ENCODE assay signal across 9 cellular contexts in the genomic region with DNA sequence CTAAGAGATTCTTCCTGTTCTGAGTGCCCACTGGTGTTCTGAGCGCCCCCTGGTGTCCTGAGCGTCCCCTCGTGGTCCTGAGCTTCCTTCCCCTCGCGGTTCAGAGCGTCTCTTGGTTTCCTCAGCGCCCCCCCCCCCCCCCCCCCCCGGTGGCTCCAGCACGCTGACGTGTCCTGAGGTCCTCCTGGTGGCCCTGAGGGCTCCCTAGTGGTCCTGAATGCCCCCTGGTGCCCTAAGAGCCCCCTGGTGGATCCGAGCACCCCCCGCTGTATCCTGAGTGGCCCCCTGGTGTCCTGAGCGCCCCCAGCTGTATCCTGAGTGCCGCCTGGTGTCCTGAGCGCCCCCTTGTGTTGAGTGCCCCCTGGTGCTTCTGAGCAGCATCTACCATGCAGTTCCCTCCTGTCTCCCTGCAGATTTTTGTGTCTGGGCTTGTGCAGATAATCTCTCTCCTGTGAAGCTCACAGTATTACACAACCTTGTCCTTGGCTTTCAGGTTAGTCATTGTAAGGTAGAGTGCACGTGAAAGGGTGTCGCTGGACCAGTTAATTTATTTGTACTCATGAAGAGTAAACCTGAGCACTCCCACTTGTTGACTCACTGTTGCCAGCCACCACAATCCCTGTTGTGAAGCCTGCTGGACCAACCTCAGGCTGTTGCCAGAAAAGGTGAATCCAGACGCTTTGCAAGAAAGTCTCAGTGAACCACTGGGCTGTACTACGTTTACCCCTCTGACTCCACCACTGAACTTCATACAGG.
DNase-seq lines count a peak whose midpoint lies in the region; ATAC-seq and TF ChIP-seq lines count a peak whose summit lies in the region.
"Had no signal": no experiment of that assay in that cellular context is flagged by ENCODE, and none has a peak within 500 bp of the region (broad histone marks: within the 10 kb centered on the region; RNA-seq: fewer than 3 reads in every experiment).

No MANE protein-coding gene starts in this region.

- no peak overlapping the region for H3K4me3 ChIP-seq in heart right ventricle
- H3K4me3 ChIP-seq in Peyer's patch: no peak overlapping the region
- H3K4me3 ChIP-seq in uterus: no peak overlapping the region
- no peak overlapping the region for H3K4me3 ChIP-seq in coronary artery
- H3K4me3 ChIP-seq: lung had no signal

- peaks cover 0 to 6% (median 0%) of the 10 kb centered on the region in 7 donors for H3K27me3 ChIP-seq in heart right ventricle
- H3K27me3 ChIP-seq in Peyer's patch: no peaks in the 10 kb centered on the region
- H3K27me3 ChIP-seq in uterus: no peaks in the 10 kb centered on the region

- no peaks in the 10 kb centered on the region for H3K36me3 Mint-ChIP-seq in osteocyte (ENCODE audit: unreplicated experiment)

- TF ChIP-seq POLR2A in Peyer's patch (IDR thresholded peaks at IDR 0.05) (no peak), uterus (IDR thresholded peaks at IDR 0.05) (no peak)

- H3K27ac Mint-ChIP-seq in osteocyte (ENCODE audit: unreplicated experiment): no peak overlapping the region

- no peaks in the 10 kb centered on the region for H3K27me3 Mint-ChIP-seq in osteocyte (ENCODE audit: unreplicated experiment)

- TF ChIP-seq CTCF in heart right ventricle (IDR thresholded peaks at IDR 0.05) (peak in 1 of 9 donors; percentile 37), Peyer's patch (IDR thresholded peaks at IDR 0.05) (peak in 3 of 6 experiments; percentile 7 to 52 (median 9)), uterus (IDR thresholded peaks at IDR 0.05) (no peak), osteocyte (IDR thresholded peaks at IDR 0.05) (no peak), coronary artery (IDR thresholded peaks at IDR 0.05) (no peak)

- no peak overlapping the region for H3K27ac ChIP-seq in heart right ventricle
- no peak overlapping the region for H3K27ac ChIP-seq in Peyer's patch
- H3K27ac ChIP-seq in uterus: no peak overlapping the region
- no peak overlapping the region for H3K27ac ChIP-seq in coronary artery

- H3K4me3 Mint-ChIP-seq in osteocyte (ENCODE audit: unreplicated experiment): no peak overlapping the region

- H3K9me3 ChIP-seq in heart right ventricle (no peaks in the 10 kb centered on the region), Peyer's patch (no peaks in the 10 kb centered on the region), uterus (no peaks in the 10 kb centered on the region)

- 53 to 54% methylated on average over 13 to 17 of the region's 19 CpGs for WGBS in heart right ventricle, 2 donors

- no peaks in the 10 kb centered on the region for H3K4me1 ChIP-seq in heart right ventricle
- H3K4me1 ChIP-seq in Peyer's patch: no peaks in the 10 kb centered on the region
- H3K4me1 ChIP-seq in uterus: no peaks in the 10 kb centered on the region

- H3K36me3 ChIP-seq in heart right ventricle (no peaks in the 10 kb centered on the region), Peyer's patch (no peaks in the 10 kb centered on the region), uterus (no peaks in the 10 kb centered on the region)

- no peaks in the 10 kb centered on the region for H3K4me1 Mint-ChIP-seq in osteocyte (ENCODE audit: unreplicated experiment)

- peak; percentile 8 to 18 for DNase-seq in heart right ventricle
- no peak for DNase-seq in cardiac septum (ENCODE audit: low spot score)
- DNase-seq in Peyer's patch: peak; percentile 59 to 83 (median 74)
- DNase-seq in activated effector memory CD4-positive, alpha-beta T cell treated with anti-CD3 and anti-CD28 coated beads, Interleukin-2, amount 50 U/mL, for 16 hours: peak; percentile 82
- peak; percentile 73 for DNase-seq in stimulated activated CD4-positive, alpha-beta T cell treated with anti-CD3 and anti-CD28 coated beads, Interleukin-4, amount 100 ng/mL, for 24 hours
- DNase-seq in uterus: no peak
- no peak for DNase-seq in osteocyte (ENCODE audit: extremely low spot score, unreplicated experiment)
- no peak for DNase-seq in coronary artery (ENCODE audit: low spot score)

- ATAC-seq in heart right ventricle: peak in 1 of 8 donors; percentile 58

- intact Hi-C loops in heart right ventricle (cut with DNase I) (no loop called here), cardiac septum (cut with DNase I) (no loop called here), uterus (cut with DNase I; ENCODE audit: low total_unique reads) (no loop called here)

- H3K9me3 Mint-ChIP-seq in osteocyte (ENCODE audit: unreplicated experiment): peaks cover 17% of the 10 kb centered on the region

Comparison
In these comparisons a context has a peak if more than half of its experiments do, and no peak if none do; other contexts are left out.
1. DNase-seq: peak in heart right ventricle (2 of 2), Peyer's patch (3 of 3), activated effector memory CD4-positive, alpha-beta T cell treated with anti-CD3 and anti-CD28 coated beads, Interleukin-2, amount 50 U/mL, for 16 hours (single experiment) and stimulated activated CD4-positive, alpha-beta T cell treated with anti-CD3 and anti-CD28 coated beads, Interleukin-4, amount 100 ng/mL, for 24 hours (single experiment); none in cardiac septum (single experiment), uterus (0 of 2), osteocyte (single experiment) and coronary artery (single experiment).